In the genomic region with DNA sequence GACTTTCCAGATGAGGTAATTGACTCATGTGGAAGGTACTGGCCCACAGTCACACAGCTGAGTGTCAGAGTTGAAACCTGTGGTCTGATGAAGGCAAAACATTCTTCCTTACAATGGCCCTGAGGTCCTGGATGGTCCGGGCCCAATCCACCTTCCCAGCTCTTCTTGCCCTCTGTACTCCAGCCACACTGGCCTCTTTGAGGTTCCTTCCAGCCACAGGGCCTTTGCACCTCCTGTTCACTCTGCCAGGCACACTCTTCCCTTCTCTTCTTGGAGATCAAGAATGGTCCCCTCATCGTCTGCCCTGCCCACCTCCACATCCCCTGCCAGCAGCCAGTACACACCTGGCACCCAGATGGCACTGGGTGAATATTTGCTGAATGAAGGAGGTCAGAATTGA, we compare ENCODE assay signal across 27 cellular contexts.
"Had no signal": no experiment of that assay in that cellular context is flagged by ENCODE, and none has a peak within 500 bp of the region (broad histone marks: within the 10 kb centered on the region; RNA-seq: fewer than 3 reads in every experiment).

No MANE protein-coding gene starts in this region.

- H3K27me3 Mint-ChIP-seq: naive thymus-derived CD4-positive, alpha-beta T cell; stimulated activated naive B cell treated with anti-CD40 and anti-IgM and Interleukin-4, amounts not matched to agents 10 μg/mL and 1 μg/mL and 100 μg/mL, for 72 hours; stimulated activated naive CD8-positive, alpha-beta T cell treated with anti-CD3 and anti-CD28 coated beads, Interleukin-15, Interleukin-2, amounts not matched to agents 100 ng/mL and 50 ng/mL, for 24 hours had no signal

- H3K4me3 ChIP-seq: pancreas, psoas muscle, right lobe of liver, sigmoid colon, suprapubic skin, testis, tibial artery, transverse colon, upper lobe of left lung, vagina had no signal

- H3K27me3 ChIP-seq: neutrophil, pancreas, right lobe of liver, sigmoid colon, suprapubic skin, testis, tibial artery, transverse colon, upper lobe of left lung, vagina had no signal

- FAIRE-seq: pancreas, small intestine, urothelium cell line had no signal

- H3K4me1 Mint-ChIP-seq: natural killer cell; nephron; stimulated activated effector memory CD8-positive, alpha-beta T cell treated with anti-CD3 and anti-CD28 coated beads, Interleukin-12 subunit alpha, Interleukin-12 subunit beta, amount 100 ng/mL, for 72 hours had no signal

- DNase-seq: naive thymus-derived CD4-positive, alpha-beta T cell; natural killer cell; nucleus accumbens; pancreas; psoas muscle; right cardiac atrium; right lobe of liver; sigmoid colon; small intestine; stimulated activated CD4-positive, alpha-beta T cell treated with anti-CD3 and anti-CD28 coated beads, Interleukin-15, amount 100 ng/mL, for 24 hours; stimulated activated CD4-positive, alpha-beta T cell treated with anti-CD3 and anti-CD28 coated beads, Interleukin-2, amount 100 ng/mL, for 24 hours; stimulated activated CD4-positive, alpha-beta T cell treated with anti-CD3 and anti-CD28 coated beads, Interleukin-2, amount 100 ng/mL, for 48 hours; stimulated activated CD4-positive, alpha-beta T cell treated with anti-CD3 and anti-CD28 coated beads, Interleukin-4, amount 100 ng/mL, for 24 hours; stimulated activated naive B cell treated with anti-CD40 and anti-IgM and Interleukin-4, amounts not matched to agents 10 μg/mL and 1 μg/mL and 100 μg/mL, for 72 hours; stimulated activated naive CD4-positive, alpha-beta T cell treated with Interleukin-2 at 50 U/mL for 16 hours; substantia nigra; testis; tibial artery; transverse colon; upper lobe of left lung had no signal

- H3K36me3 Mint-ChIP-seq: naive thymus-derived CD4-positive, alpha-beta T cell; natural killer cell; stimulated activated effector memory CD8-positive, alpha-beta T cell treated with anti-CD3 and anti-CD28 coated beads, Interleukin-12 subunit alpha, Interleukin-12 subunit beta, amount 100 ng/mL, for 72 hours had no signal

- H3K36me3 ChIP-seq: neutrophil, pancreas, right lobe of liver, sigmoid colon, suprapubic skin, tibial artery, transverse colon, upper lobe of left lung, vagina had no signal

- H3K9me3 ChIP-seq: neutrophil, pancreas, psoas muscle, right lobe of liver, sigmoid colon, suprapubic skin, testis, tibial artery, transverse colon, upper lobe of left lung, vagina had no signal

- H3K9me3 Mint-ChIP-seq: naive thymus-derived CD4-positive, alpha-beta T cell; natural killer cell; nephron; stimulated activated effector memory CD8-positive, alpha-beta T cell treated with anti-CD3 and anti-CD28 coated beads, Interleukin-12 subunit alpha, Interleukin-12 subunit beta, amount 100 ng/mL, for 72 hours; stimulated activated naive B cell treated with anti-CD40 and anti-IgM and Interleukin-4, amounts not matched to agents 10 μg/mL and 1 μg/mL and 100 μg/mL, for 72 hours; stimulated activated naive CD8-positive, alpha-beta T cell treated with anti-CD3 and anti-CD28 coated beads, Interleukin-15, Interleukin-2, amounts not matched to agents 100 ng/mL and 50 ng/mL, for 24 hours had no signal

- H3K27ac ChIP-seq: neutrophil, pancreas, psoas muscle, right lobe of liver, sigmoid colon, suprapubic skin, testis, tibial artery, transverse colon, upper lobe of left lung, vagina had no signal

- ATAC-seq: naive thymus-derived CD4-positive, alpha-beta T cell; natural killer cell; pancreas; psoas muscle; right cardiac atrium; right lobe of liver; stimulated activated effector memory CD8-positive, alpha-beta T cell treated with anti-CD3 and anti-CD28 coated beads, Interleukin-12 subunit alpha, Interleukin-12 subunit beta, amount 100 ng/mL, for 72 hours; stimulated activated naive B cell treated with anti-CD40 and anti-IgM and Interleukin-4, amounts not matched to agents 10 μg/mL and 1 μg/mL and 100 μg/mL, for 72 hours had no signal

- H3K4me3 Mint-ChIP-seq: naive thymus-derived CD4-positive, alpha-beta T cell; natural killer cell; nephron; stimulated activated effector memory CD8-positive, alpha-beta T cell treated with anti-CD3 and anti-CD28 coated beads, Interleukin-12 subunit alpha, Interleukin-12 subunit beta, amount 100 ng/mL, for 72 hours; stimulated activated naive B cell treated with anti-CD40 and anti-IgM and Interleukin-4, amounts not matched to agents 10 μg/mL and 1 μg/mL and 100 μg/mL, for 72 hours; stimulated activated naive CD8-positive, alpha-beta T cell treated with anti-CD3 and anti-CD28 coated beads, Interleukin-15, Interleukin-2, amounts not matched to agents 100 ng/mL and 50 ng/mL, for 24 hours had no signal

- H3K27ac Mint-ChIP-seq: natural killer cell; nephron; stimulated activated effector memory CD8-positive, alpha-beta T cell treated with anti-CD3 and anti-CD28 coated beads, Interleukin-12 subunit alpha, Interleukin-12 subunit beta, amount 100 ng/mL, for 72 hours; stimulated activated naive B cell treated with anti-CD40 and anti-IgM and Interleukin-4, amounts not matched to agents 10 μg/mL and 1 μg/mL and 100 μg/mL, for 72 hours; stimulated activated naive CD8-positive, alpha-beta T cell treated with anti-CD3 and anti-CD28 coated beads, Interleukin-15, Interleukin-2, amounts not matched to agents 100 ng/mL and 50 ng/mL, for 24 hours had no signal
